Comparison of ENCODE assay signal across 24 cellular contexts in genomic region chr2:86271248-86271647, GRCh38.
"Had no signal": no experiment of that assay in that cellular context is flagged by ENCODE, and none has a peak within 500 bp of the region (broad histone marks: within the 10 kb centered on the region; RNA-seq: fewer than 3 reads in every experiment).

No MANE protein-coding gene starts in this region.

- H3K4me3 ChIP-seq: MG63 had no signal

- H3K27ac Mint-ChIP-seq: T-cell; T-helper 1 cell treated with Interleukin-12 subunit alpha and Interleukin-12 subunit beta and Interleukin-4 antibody, amounts not matched to agents 30 μg/mL and 1 μg/mL, for 36 hours had no signal

- H3K4me3 Mint-ChIP-seq: T-cell; T-helper 1 cell treated with Interleukin-12 subunit alpha and Interleukin-12 subunit beta and Interleukin-4 antibody, amounts not matched to agents 30 μg/mL and 1 μg/mL, for 36 hours had no signal

- H3K27ac ChIP-seq: HL-60, RWPE1 had no signal

- DNase-seq: Karpas-422, KG1, MG63, NCI-H1092 treated with DMSO at 0.1 percent for 48 hours, NCI-H1436, NCI-H187, NCI-H2029, NCI-H2107, NCI-H2227 treated with DMSO at 0.1 percent for 48 hours, NCI-H446, NCI-H510A, NCI-H524 treated with DMSO at 0.1 percent for 48 hours, NCI-H69, NCI-H774, PC-3, SHP77, SK-N-SH, SW 1271, T-cell had no signal

- H3K27me3 ChIP-seq: MG63 had no signal

- H3K4me1 Mint-ChIP-seq: T-cell had no signal

- H3K9ac ChIP-seq: SK-N-SH had no signal

- FAIRE-seq: HTR-8/SVneo had no signal

- H3K36me3 ChIP-seq: MG63 had no signal

- H3K4me2 ChIP-seq: SK-N-SH had no signal

- ATAC-seq: Panc1, PC-3, T-cell had no signal
